In genomic region chr20:45924391-45925261, GRCh38 we compare ENCODE assay signal across 10 cellular contexts. TPM values are rescaled to one million over a fixed set of nuclear protein-coding genes. Genes with fewer than 3 reads are reported as not detected.
DNase-seq lines count a peak whose midpoint lies in the region; ATAC-seq and TF ChIP-seq lines count a peak whose summit lies in the region.
"Had no signal": no experiment of that assay in that cellular context is flagged by ENCODE, and none has a peak within 500 bp of the region (broad histone marks: within the 10 kb centered on the region; RNA-seq: fewer than 3 reads in every experiment).

No MANE protein-coding gene starts in this region.

- no peak for DNase-seq in HFFc6
- DNase-seq in choroid plexus epithelial cell (ENCODE audit: low read depth) = peak; percentile 82
- no peak for DNase-seq in left lobe of liver (ENCODE audit: low spot score)
- DNase-seq in smooth muscle cell of the brain vasculature (ENCODE audit: low read depth, low spot score) = peak; percentile 71
- no peak for DNase-seq in ureter (ENCODE audit: low spot score)
- DNase-seq in MG63 = no peak
- DNase-seq in activated CD8-positive, alpha-beta T cell treated with anti-CD3 and anti-CD28 coated beads, Interleukin-2, amount 10 ng/mL, durations not matched to agents 7 days and 5 days = no peak
- DNase-seq: effector memory CD8-positive, alpha-beta T cell; GF-D8 had no signal

- H3K27ac Mint-ChIP-seq in HFFc6 = no peak overlapping the region
- no peak overlapping the region for H3K27ac Mint-ChIP-seq in activated CD8-positive, alpha-beta T cell treated with anti-CD3 and anti-CD28 coated beads, Interleukin-2, amount 10 ng/mL, durations not matched to agents 7 days and 5 days
- H3K27ac Mint-ChIP-seq: effector memory CD8-positive, alpha-beta T cell had no signal

- no peaks in the 10 kb centered on the region for H3K36me3 ChIP-seq in MG63

- H3K27me3 Mint-ChIP-seq in HFFc6 (ENCODE audit: insufficient read depth) = peaks cover 3% of the 10 kb centered on the region
- peaks cover 19% of the 10 kb centered on the region for H3K27me3 Mint-ChIP-seq in activated CD8-positive, alpha-beta T cell treated with anti-CD3 and anti-CD28 coated beads, Interleukin-2, amount 10 ng/mL, durations not matched to agents 7 days and 5 days (ENCODE audit: low read depth)

- peak overlapping the region; percentile 41; the same call in 1 of the 2 replicates for H3K4me3 Mint-ChIP-seq in HFFc6
- H3K4me3 Mint-ChIP-seq in activated CD8-positive, alpha-beta T cell treated with anti-CD3 and anti-CD28 coated beads, Interleukin-2, amount 10 ng/mL, durations not matched to agents 7 days and 5 days = no peak overlapping the region
- H3K4me3 Mint-ChIP-seq: effector memory CD8-positive, alpha-beta T cell had no signal

- TF ChIP-seq CTCF in HFFc6 (IDR thresholded peaks at IDR 0.05) (no peak), choroid plexus epithelial cell (conservative IDR thresholded peaks at IDR 0.05; ENCODE audit: low read depth, low read length) (no peak)

- no peaks in the 10 kb centered on the region for H3K27me3 ChIP-seq in MG63

- ATAC-seq in left lobe of liver = peak; percentile 85
- no peak; the same call in 2 of the 3 replicates for ATAC-seq in SK-N-SH treated with all-trans-retinoic acid at 6 μM for 48 hours
- ATAC-seq in activated CD8-positive, alpha-beta T cell treated with anti-CD3 and anti-CD28 coated beads, Interleukin-2, amount 10 ng/mL, durations not matched to agents 7 days and 5 days = no peak
- ATAC-seq: effector memory CD8-positive, alpha-beta T cell had no signal

- H3K9me3 Mint-ChIP-seq in HFFc6 = no peaks in the 10 kb centered on the region
- no peaks in the 10 kb centered on the region for H3K9me3 Mint-ChIP-seq in activated CD8-positive, alpha-beta T cell treated with anti-CD3 and anti-CD28 coated beads, Interleukin-2, amount 10 ng/mL, durations not matched to agents 7 days and 5 days (ENCODE audit: insufficient read depth)
- H3K9me3 Mint-ChIP-seq: effector memory CD8-positive, alpha-beta T cell had no signal

- no peaks in the 10 kb centered on the region for H3K36me3 Mint-ChIP-seq in HFFc6 (ENCODE audit: low read depth)
- H3K36me3 Mint-ChIP-seq in activated CD8-positive, alpha-beta T cell treated with anti-CD3 and anti-CD28 coated beads, Interleukin-2, amount 10 ng/mL, durations not matched to agents 7 days and 5 days (ENCODE audit: low read depth) = no peaks in the 10 kb centered on the region

- H3K4me1 Mint-ChIP-seq in HFFc6 (ENCODE audit: low read depth) = peaks cover 17% of the 10 kb centered on the region
- H3K4me1 Mint-ChIP-seq in activated CD8-positive, alpha-beta T cell treated with anti-CD3 and anti-CD28 coated beads, Interleukin-2, amount 10 ng/mL, durations not matched to agents 7 days and 5 days (ENCODE audit: low read depth) = no peaks in the 10 kb centered on the region

- H3K4me3 ChIP-seq in choroid plexus epithelial cell (ENCODE audit: low read depth, low read length) (peak overlapping the region; percentile 13), MG63 (no peak overlapping the region)

- no peaks in the 10 kb centered on the region for H3K9me3 ChIP-seq in MG63

- CTCF ChIA-PET in activated CD8-positive, alpha-beta T cell treated with anti-CD3 and anti-CD28 coated beads, Interleukin-2, amount 10 ng/mL, durations not matched to agents 7 days and 5 days (lab: Charles Lee) = interaction anchor here (1.0 kb wide), 1 partner anchor 45 kb away, joined by 3 read pairs; no protein-coding TSS in a partner anchor

- POLR2A ChIA-PET in activated CD8-positive, alpha-beta T cell treated with anti-CD3 and anti-CD28 coated beads, Interleukin-2, amount 10 ng/mL, durations not matched to agents 7 days and 5 days (lab: Charles Lee) = interaction anchor here (4.7 kb wide), 1 partner anchor 9 kb away, joined by 30 read pairs; the partner anchor contains the start of gene PCIF1

TF ChIP-seq in SK-N-SH treated with all-trans-retinoic acid at 6 μM for 48 hours, 23 proteins besides CTCF, POLR2A, EP300 and RAD21:
- TF ChIP-seq ZNF8 (CRISPR knock-in tag; IDR thresholded peaks at IDR 0.05) = no peak
- no peak for TF ChIP-seq ESRRG (CRISPR knock-in tag; IDR thresholded peaks at IDR 0.05)
- TF ChIP-seq TOX (CRISPR knock-in tag; IDR thresholded peaks at IDR 0.05; ENCODE audit: borderline replicate concordance) = no peak
- no peak for TF ChIP-seq TCF4 (CRISPR knock-in tag; IDR thresholded peaks at IDR 0.05; ENCODE audit: borderline replicate concordance)
- no peak for TF ChIP-seq ZNF565 (CRISPR knock-in tag; conservative IDR thresholded peaks at IDR 0.05; ENCODE audit: low read depth)
- TF ChIP-seq BACH2 (CRISPR knock-in tag; IDR thresholded peaks at IDR 0.05; ENCODE audit: borderline replicate concordance) = no peak
- no peak for TF ChIP-seq CREB5 (CRISPR knock-in tag; IDR thresholded peaks at IDR 0.05; ENCODE audit: low read depth)
- TF ChIP-seq ZFP30 (CRISPR knock-in tag; IDR thresholded peaks at IDR 0.05) = no peak

RNA-seq across cellular contexts. Expression of gene PCIF1, which starts 9.9 kb away (rescaled TPM):
- total RNA-seq in HFFc6 (2021; fragmentation: NEBNext Ultra II Directional; extraction: Animal tissue kit (Norgen Biotek cat#: 25700)) = 10 to 100 TPM; 14.8 to 23.1 (median 19.5) TPM
- total RNA-seq in left lobe of liver (11.2 TPM), ureter (37.5 TPM)
- total RNA-seq in MG63 (2014; rRNA removed; shearing (Covaris generic); ENCODE audit: low replicate concordance) = 10.5 and 12.1 TPM in 2 replicates
- total RNA-seq in activated CD8-positive, alpha-beta T cell treated with anti-CD3 and anti-CD28 coated beads, Interleukin-2, amount 10 ng/mL, durations not matched to agents 7 days and 5 days = 10 to 100 TPM; 40.3 to 41.2 TPM

RNA-seq across cellular contexts. Expression of gene PLTP, which starts 12.7 kb away (rescaled TPM):
- 10 to 100 TPM in 5 of 6 experiments, 1 to 10 TPM in 1; 8.3 to 13.6 (median 11.1) TPM for total RNA-seq in HFFc6 (2021; fragmentation: NEBNext Ultra II Directional; extraction: Animal tissue kit (Norgen Biotek cat#: 25700))
- total RNA-seq in left lobe of liver (18.8 TPM), ureter (101 TPM)
- total RNA-seq in MG63 (2014; rRNA removed; shearing (Covaris generic); ENCODE audit: low replicate concordance) = 46.8 and 70.1 TPM in 2 replicates
- 1 to 10 TPM; 2.2 to 2.8 TPM for total RNA-seq in activated CD8-positive, alpha-beta T cell treated with anti-CD3 and anti-CD28 coated beads, Interleukin-2, amount 10 ng/mL, durations not matched to agents 7 days and 5 days

RNA-seq across cellular contexts. Expression of gene CTSA, which starts 33.5 kb away (rescaled TPM):
- total RNA-seq in HFFc6 (2021; fragmentation: NEBNext Ultra II Directional; extraction: Animal tissue kit (Norgen Biotek cat#: 25700)) = 100 to 1,000 TPM; 133 to 176 (median 155) TPM
- total RNA-seq in left lobe of liver = 68.3 TPM
- total RNA-seq in ureter = 98.0 TPM
- 17.8 and 27.9 TPM in 2 replicates for total RNA-seq in MG63 (2014; rRNA removed; shearing (Covaris generic); ENCODE audit: low replicate concordance)
- 10 to 100 TPM; 63.4 to 64.1 TPM for total RNA-seq in activated CD8-positive, alpha-beta T cell treated with anti-CD3 and anti-CD28 coated beads, Interleukin-2, amount 10 ng/mL, durations not matched to agents 7 days and 5 days

RNA-seq across cellular contexts. Expression of gene NEURL2, which starts 33.6 kb away (rescaled TPM):
- 1 to 10 TPM; 1.5 to 2.3 (median 1.9) TPM for total RNA-seq in HFFc6 (2021; fragmentation: NEBNext Ultra II Directional; extraction: Animal tissue kit (Norgen Biotek cat#: 25700))
- total RNA-seq in left lobe of liver (6.9 TPM), ureter (17.9 TPM)
- 0.39 TPM in 1 of 2 replicates, not detected in the other for total RNA-seq in MG63 (2014; rRNA removed; shearing (Covaris generic); ENCODE audit: low replicate concordance)
- 1 to 10 TPM; 1.1 to 1.3 TPM for total RNA-seq in activated CD8-positive, alpha-beta T cell treated with anti-CD3 and anti-CD28 coated beads, Interleukin-2, amount 10 ng/mL, durations not matched to agents 7 days and 5 days

RNA-seq across cellular contexts. Expression of gene SPATA25, which starts 37.2 kb away (rescaled TPM):
- under 1 TPM; 0.35 to 0.74 (median 0.47) TPM for total RNA-seq in HFFc6 (2021; fragmentation: NEBNext Ultra II Directional; extraction: Animal tissue kit (Norgen Biotek cat#: 25700))
- 4.2 TPM for total RNA-seq in left lobe of liver
- total RNA-seq in ureter = 8.6 TPM
- total RNA-seq in MG63 (2014; rRNA removed; shearing (Covaris generic); ENCODE audit: low replicate concordance) = not detected in 2 replicates
- 1 to 10 TPM in 1 of 2 experiments, under 1 TPM in 1; 0.76 to 1.4 TPM for total RNA-seq in activated CD8-positive, alpha-beta T cell treated with anti-CD3 and anti-CD28 coated beads, Interleukin-2, amount 10 ng/mL, durations not matched to agents 7 days and 5 days

Comparison
In these comparisons a context has a peak if more than half of its experiments do, and no peak if none do; other contexts are left out.
1. DNase-seq: peak in choroid plexus epithelial cell (single experiment) and smooth muscle cell of the brain vasculature (single experiment); none in HFFc6 (single experiment), left lobe of liver (single experiment), ureter (single experiment), MG63 (single experiment) and activated CD8-positive, alpha-beta T cell treated with anti-CD3 and anti-CD28 coated beads, Interleukin-2, amount 10 ng/mL, durations not matched to agents 7 days and 5 days (single experiment).